ENCODE assay signal across 8 cellular contexts in genomic region chr12:48788522-48788851, GRCh38. TPM values are rescaled to one million over a fixed set of nuclear protein-coding genes. Genes with fewer than 3 reads are reported as not detected.
DNase-seq lines count a peak whose midpoint lies in the region; ATAC-seq and TF ChIP-seq lines count a peak whose summit lies in the region.

No MANE protein-coding gene starts in this region.

- CTCF ChIA-PET in AG04450 (lab: Charles Lee) = interaction anchor here (1.0 to 3.9 kb wide), 3 partner anchors 8 to 35 kb away, joined by 3 to 17 read pairs (median 3); no protein-coding TSS in a partner anchor

- no peaks in the 10 kb centered on the region for H3K9me3 Mint-ChIP-seq in natural killer cell

- H3K4me3 Mint-ChIP-seq in natural killer cell = peak overlapping the region; percentile 78

- peaks cover 18 to 24% of the 10 kb centered on the region in 2 donors for H3K4me1 ChIP-seq in duodenal mucosa (ENCODE audit: control insufficient read depth in 1 of 2, insufficient read depth in 2 of 2, low read length in 2 of 2)

- H3K36me3 Mint-ChIP-seq in natural killer cell = no peaks in the 10 kb centered on the region

- peaks cover 26 to 43% of the 10 kb centered on the region in 2 donors for H3K27me3 Mint-ChIP-seq in natural killer cell (ENCODE audit: low read depth in 2 of 2)

- intact Hi-C loops in natural killer cell (cut with micrococcal nuclease) = no loop called here

- H3K27ac ChIP-seq in AG04450 (ENCODE audit: low read depth, low read length) = no peak overlapping the region
- H3K27ac ChIP-seq in duodenal mucosa (ENCODE audit: low read depth, low read length) = peak overlapping the region; percentile 84

- peak in 1 of 3 donors; percentile 20 for ATAC-seq in natural killer cell

- H3K27ac Mint-ChIP-seq in natural killer cell = peak overlapping the region in 1 of 2 donors; percentile 63

- H3K4me3 ChIP-seq in AG04450 (ENCODE audit: low read depth, low read length) (peak overlapping the region; percentile 75), duodenal mucosa (ENCODE audit: low read depth in 1 of 2, low read length in 2 of 2) (peak overlapping the region; percentile 80 to 84)

- no peaks in the 10 kb centered on the region for H3K9me3 ChIP-seq in AG04450 (ENCODE audit: control insufficient read depth, insufficient read depth, low read length)
- no peaks in the 10 kb centered on the region for H3K9me3 ChIP-seq in duodenal mucosa (ENCODE audit: control insufficient read depth in 1 of 2, low read length in 2 of 2)

- H3K9ac ChIP-seq in duodenal mucosa (ENCODE audit: low read depth in 1 of 2, low read length in 2 of 2) = peak overlapping the region; percentile 68 to 79

- H3K4me1 Mint-ChIP-seq in natural killer cell = peaks cover 0 to 25% of the 10 kb centered on the region in 2 donors

- no peak for TF ChIP-seq POLR2A in erythroblast (IDR thresholded peaks at IDR 0.05; ENCODE audit: low read length)

- POLR2A ChIA-PET in AG04450 (lab: Yijun Ruan, JAX) = interaction anchor here (0.7 to 2.0 kb wide), 3 partner anchors 23 to 106 kb away, joined by 3 to 13 read pairs (median 4); partner anchors contain the start of gene KANSL2

- TF ChIP-seq CTCF in AG04450 (IDR thresholded peaks at IDR 0.05; ENCODE audit: low read depth, low read length) (no peak), natural killer cell (IDR thresholded peaks at IDR 0.05) (no peak)

- H3K27me3 ChIP-seq in AG04450 (ENCODE audit: control insufficient read depth, insufficient read depth, low read length) (no peaks in the 10 kb centered on the region), duodenal mucosa (ENCODE audit: control insufficient read depth in 1 of 2, insufficient read depth in 2 of 2, low read length in 2 of 2) (no peaks in the 10 kb centered on the region)

- DNase-seq in AG04450 (ENCODE audit: low read depth, low spot score) = no peak
- peak; percentile 66 for DNase-seq in HuH-7.5 (ENCODE audit: low spot score)
- no peak for DNase-seq in natural killer cell
- DNase-seq in DMS153 (lab: John Stamatoyannopoulos, UW) = no peak
- DNase-seq in SHP77 (lab: John Stamatoyannopoulos, UW) = no peak
- DNase-seq in erythroblast (lab: John Stamatoyannopoulos, UW) = no peak
- DNase-seq in HUDEP-2 (lab: John Stamatoyannopoulos, UW; ENCODE audit: unreplicated experiment in 76 of 76) = no peak

- H3K36me3 ChIP-seq in duodenal mucosa (ENCODE audit: control insufficient read depth in 1 of 2, insufficient read depth in 2 of 2, low read length in 2 of 2) = peaks cover 0 to under 1% of the 10 kb centered on the region in 2 donors

RNA-seq across cellular contexts. Expression of gene ADCY6, which starts 0.4 kb away (rescaled TPM):
- 26.7 and 31.6 TPM in 2 replicates for polyA plus RNA-seq in AG04450 (2011; rRNA removed)
- 47.7 and 54.2 TPM in 2 replicates for polyA minus RNA-seq in AG04450 (2011; rRNA and poly(A)+ RNA removed)
- 1 to 10 TPM in 1 of 3 donors, under 1 TPM in 2; 0.20 to 1.1 (median 0.31) TPM for total RNA-seq in natural killer cell

RNA-seq across cellular contexts. Expression of gene CACNB3, which starts 29.8 kb away (rescaled TPM):
- 44.9 and 51.7 TPM in 2 replicates for polyA plus RNA-seq in AG04450 (2011; rRNA removed)
- 36.1 and 45.3 TPM in 2 replicates for polyA minus RNA-seq in AG04450 (2011; rRNA and poly(A)+ RNA removed)
- total RNA-seq in natural killer cell = 10 to 100 TPM in 2 of 3 donors, 1 to 10 TPM in 1; 7.2 to 12.4 (median 12.2) TPM
